ENCODE assay signal across 14 cellular contexts in the genomic region with DNA sequence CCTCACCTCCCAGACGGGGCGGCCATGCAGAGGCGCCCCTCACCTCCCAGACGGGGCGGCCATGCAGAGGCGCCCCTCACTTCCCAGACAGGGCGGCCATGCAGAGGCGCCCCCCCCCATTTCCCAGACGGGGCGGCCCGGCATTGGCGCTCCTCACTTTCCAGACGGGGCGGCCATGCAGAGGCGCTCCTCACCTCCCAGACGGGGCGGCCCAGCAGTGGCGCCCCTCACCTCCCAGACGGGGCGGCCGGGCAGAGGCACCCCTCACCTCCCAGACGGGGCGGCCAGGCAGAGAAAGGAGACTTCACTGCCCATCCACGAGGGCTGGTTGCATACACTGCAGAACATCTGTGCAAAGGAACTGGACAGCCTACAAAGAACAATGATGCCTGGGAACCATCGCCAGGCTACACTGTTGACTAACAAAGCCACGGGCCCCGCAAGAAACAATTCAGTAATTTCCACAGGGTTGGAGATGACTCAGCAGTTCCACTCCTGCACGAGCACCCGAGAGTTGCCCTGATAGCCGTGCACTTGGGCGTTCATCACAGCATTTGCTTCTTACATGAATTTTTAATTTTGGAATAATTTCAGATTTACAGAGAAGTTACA. TPM values are rescaled to one million over a fixed set of nuclear protein-coding genes. Genes with fewer than 3 reads are reported as not detected.
DNase-seq lines count a peak whose midpoint lies in the region; ATAC-seq, FAIRE-seq and TF ChIP-seq lines count a peak whose summit lies in the region.
"Had no signal": no experiment of that assay in that cellular context is flagged by ENCODE, and none has a peak within 500 bp of the region (broad histone marks: within the 10 kb centered on the region; RNA-seq: fewer than 3 reads in every experiment).

No MANE protein-coding gene starts in this region.

- ATAC-seq in activated CD4-positive, alpha-beta T cell treated with anti-CD3 and anti-CD28 coated beads for 36 hours = no peak
- peak; percentile 78 for ATAC-seq in sciatic nerve
- no peak for ATAC-seq in GM21825 (IDR thresholded peaks at IDR 0.05; ENCODE audit: unreplicated experiment)
- ATAC-seq: body of pancreas had no signal

- DNase-seq in activated CD4-positive, alpha-beta T cell treated with anti-CD3 and anti-CD28 coated beads for 36 hours = peak; percentile 22
- no peak for DNase-seq in activated CD4-positive, alpha-beta T cell treated with anti-CD3 and anti-CD28 coated beads, Interleukin-2, amount 10 ng/mL, durations not matched to agents 7 days and 5 days
- peak; percentile 20 for DNase-seq in RCC 7860 (ENCODE audit: low spot score)
- DNase-seq in foreskin fibroblast = peak; percentile 20 to 59
- no peak for DNase-seq in sciatic nerve (ENCODE audit: low spot score)
- DNase-seq in HCEC 1CT = no peak
- no peak for DNase-seq in ascending aorta (ENCODE audit: low spot score in 2 of 2)
- DNase-seq: activated CD8-positive, alpha-beta memory T cell treated with anti-CD3 and anti-CD28 coated beads, Interleukin-2, amount 50 U/mL, for 48 hours; body of pancreas; heart right ventricle; NCI-H510A treated with DMSO at 0.1 percent for 48 hours; SW 1271 had no signal

- no peaks in the 10 kb centered on the region for H3K36me3 ChIP-seq in ascending aorta
- H3K36me3 ChIP-seq: heart right ventricle had no signal

- H3K4me3 ChIP-seq in foreskin fibroblast (ENCODE audit: low read depth in 1 of 2, low read length in 2 of 2) (no peak overlapping the region), ascending aorta (no peak overlapping the region)
- H3K4me3 ChIP-seq: body of pancreas, heart right ventricle had no signal

- H3K27me3 Mint-ChIP-seq in activated CD4-positive, alpha-beta T cell treated with anti-CD3 and anti-CD28 coated beads for 36 hours = peaks cover 7% of the 10 kb centered on the region
- no peaks in the 10 kb centered on the region for H3K27me3 Mint-ChIP-seq in activated CD4-positive, alpha-beta T cell treated with anti-CD3 and anti-CD28 coated beads, Interleukin-2, amount 10 ng/mL, durations not matched to agents 7 days and 5 days

- no peak for TF ChIP-seq CTCF in foreskin fibroblast (IDR thresholded peaks at IDR 0.05; ENCODE audit: low read depth, low read length)
- TF ChIP-seq CTCF in ascending aorta (IDR thresholded peaks at IDR 0.05) = no peak

- no peaks in the 10 kb centered on the region for H3K4me1 Mint-ChIP-seq in activated CD4-positive, alpha-beta T cell treated with anti-CD3 and anti-CD28 coated beads for 36 hours
- H3K4me1 Mint-ChIP-seq in activated CD4-positive, alpha-beta T cell treated with anti-CD3 and anti-CD28 coated beads, Interleukin-2, amount 10 ng/mL, durations not matched to agents 7 days and 5 days = no peaks in the 10 kb centered on the region
- H3K4me1 Mint-ChIP-seq: B cell had no signal

- POLR2A ChIA-PET in activated CD4-positive, alpha-beta T cell treated with anti-CD3 and anti-CD28 coated beads for 36 hours (lab: Charles Lee) = no interaction called here
- POLR2A ChIA-PET in activated CD4-positive, alpha-beta T cell treated with anti-CD3 and anti-CD28 coated beads, Interleukin-2, amount 10 ng/mL, durations not matched to agents 7 days and 5 days (lab: Charles Lee) = no interaction called here

- H3K9me3 Mint-ChIP-seq in activated CD4-positive, alpha-beta T cell treated with anti-CD3 and anti-CD28 coated beads for 36 hours (ENCODE audit: low read depth) = no peaks in the 10 kb centered on the region
- no peaks in the 10 kb centered on the region for H3K9me3 Mint-ChIP-seq in activated CD4-positive, alpha-beta T cell treated with anti-CD3 and anti-CD28 coated beads, Interleukin-2, amount 10 ng/mL, durations not matched to agents 7 days and 5 days

- no peaks in the 10 kb centered on the region for H3K27me3 ChIP-seq in ascending aorta
- H3K27me3 ChIP-seq: body of pancreas had no signal

- no peak overlapping the region for H3K27ac Mint-ChIP-seq in activated CD4-positive, alpha-beta T cell treated with anti-CD3 and anti-CD28 coated beads for 36 hours
- H3K27ac Mint-ChIP-seq in activated CD4-positive, alpha-beta T cell treated with anti-CD3 and anti-CD28 coated beads, Interleukin-2, amount 10 ng/mL, durations not matched to agents 7 days and 5 days = no peak overlapping the region
- H3K27ac Mint-ChIP-seq: B cell had no signal

- H3K9me3 ChIP-seq in ascending aorta = no peaks in the 10 kb centered on the region
- H3K9me3 ChIP-seq: body of pancreas, heart right ventricle had no signal

- CTCF ChIA-PET in activated CD4-positive, alpha-beta T cell treated with anti-CD3 and anti-CD28 coated beads for 36 hours (lab: Charles Lee) = no interaction called here
- CTCF ChIA-PET in activated CD4-positive, alpha-beta T cell treated with anti-CD3 and anti-CD28 coated beads, Interleukin-2, amount 10 ng/mL, durations not matched to agents 7 days and 5 days (lab: Charles Lee) = no interaction called here

- no peak for FAIRE-seq in RCC 7860 (lab: Jason Lieb, UNC)

- H3K4me3 Mint-ChIP-seq in activated CD4-positive, alpha-beta T cell treated with anti-CD3 and anti-CD28 coated beads for 36 hours = no peak overlapping the region
- H3K4me3 Mint-ChIP-seq in activated CD4-positive, alpha-beta T cell treated with anti-CD3 and anti-CD28 coated beads, Interleukin-2, amount 10 ng/mL, durations not matched to agents 7 days and 5 days = no peak overlapping the region
- H3K4me3 Mint-ChIP-seq: B cell had no signal

- no peaks in the 10 kb centered on the region for H3K4me1 ChIP-seq in ascending aorta
- H3K4me1 ChIP-seq: body of pancreas had no signal

- intact Hi-C loops in activated CD4-positive, alpha-beta T cell treated with anti-CD3 and anti-CD28 coated beads for 36 hours (cut with DNase I, micrococcal nuclease) = no loop called here
- intact Hi-C loops in sciatic nerve (cut with DNase I) (no loop called here), ascending aorta (cut with DNase I) (no loop called here)

- H3K27ac ChIP-seq in ascending aorta = no peak overlapping the region
- H3K27ac ChIP-seq: body of pancreas, heart right ventricle had no signal

- H3K36me3 Mint-ChIP-seq in activated CD4-positive, alpha-beta T cell treated with anti-CD3 and anti-CD28 coated beads for 36 hours (ENCODE audit: low read depth) = no peaks in the 10 kb centered on the region
- H3K36me3 Mint-ChIP-seq in activated CD4-positive, alpha-beta T cell treated with anti-CD3 and anti-CD28 coated beads, Interleukin-2, amount 10 ng/mL, durations not matched to agents 7 days and 5 days (ENCODE audit: low read depth) = no peaks in the 10 kb centered on the region

RNA-seq across cellular contexts. Expression of a gene that starts 58.7 kb away (rescaled TPM):
- 10 to 100 TPM; 40.9 to 41.1 TPM for total RNA-seq in activated CD4-positive, alpha-beta T cell treated with anti-CD3 and anti-CD28 coated beads for 36 hours
- under 1 TPM; 0.42 to 0.54 TPM for total RNA-seq in activated CD4-positive, alpha-beta T cell treated with anti-CD3 and anti-CD28 coated beads, Interleukin-2, amount 10 ng/mL, durations not matched to agents 7 days and 5 days
- total RNA-seq in sciatic nerve (264 TPM), ascending aorta (166 TPM)
- total RNA-seq: B cell had no signal

Comparison
In these comparisons a context has a peak if more than half of its experiments do, and no peak if none do; other contexts are left out.
1. DNase-seq: peak in activated CD4-positive, alpha-beta T cell treated with anti-CD3 and anti-CD28 coated beads for 36 hours (single experiment), RCC 7860 (single experiment) and foreskin fibroblast (2 of 2); none in activated CD4-positive, alpha-beta T cell treated with anti-CD3 and anti-CD28 coated beads, Interleukin-2, amount 10 ng/mL, durations not matched to agents 7 days and 5 days (single experiment), sciatic nerve (single experiment), HCEC 1CT (single experiment) and ascending aorta (0 of 2).
2. RNA of a gene that starts 58.7 kb away (total RNA-seq): 264 TPM in sciatic nerve (single experiment), 166 TPM in ascending aorta (single experiment) and 40.9 to 41.1 TPM in activated CD4-positive, alpha-beta T cell treated with anti-CD3 and anti-CD28 coated beads for 36 hours; 0.42 to 0.54 TPM in activated CD4-positive, alpha-beta T cell treated with anti-CD3 and anti-CD28 coated beads, Interleukin-2, amount 10 ng/mL, durations not matched to agents 7 days and 5 days; every median in the first group is over 10 times any median in the second.